Comparison of ENCODE assay signal across 1 cellular context in genomic region chr4:145482209-145483021, GRCh38.
A peak's percentile ranks its signal among the peaks of the same experiment; 100 is the strongest.
TF ChIP-seq lines count a peak whose summit lies in the region.

No MANE protein-coding gene starts in this region.

TF ChIP-seq in HepG2, 621 proteins besides CTCF, POLR2A, EP300 and RAD21 (continued from another document and continues in another):
- TF ChIP-seq ZBTB46 (CRISPR knock-in tag; IDR thresholded peaks at IDR 0.05; ENCODE audit: borderline replicate concordance): no peak
- no peak for TF ChIP-seq ZNF816 (CRISPR knock-in tag; IDR thresholded peaks at IDR 0.05; ENCODE audit: borderline replicate concordance)
- peak; percentile 54; the same call in 1 of the 2 replicates for TF ChIP-seq KMT2A (CRISPR knock-in tag; IDR thresholded peaks at IDR 0.05)
- TF ChIP-seq IKZF4 (CRISPR knock-in tag; IDR thresholded peaks at IDR 0.05; ENCODE audit: borderline replicate concordance, low read depth, not compliant biosample characterization): no peak
- TF ChIP-seq, protein P1, sequence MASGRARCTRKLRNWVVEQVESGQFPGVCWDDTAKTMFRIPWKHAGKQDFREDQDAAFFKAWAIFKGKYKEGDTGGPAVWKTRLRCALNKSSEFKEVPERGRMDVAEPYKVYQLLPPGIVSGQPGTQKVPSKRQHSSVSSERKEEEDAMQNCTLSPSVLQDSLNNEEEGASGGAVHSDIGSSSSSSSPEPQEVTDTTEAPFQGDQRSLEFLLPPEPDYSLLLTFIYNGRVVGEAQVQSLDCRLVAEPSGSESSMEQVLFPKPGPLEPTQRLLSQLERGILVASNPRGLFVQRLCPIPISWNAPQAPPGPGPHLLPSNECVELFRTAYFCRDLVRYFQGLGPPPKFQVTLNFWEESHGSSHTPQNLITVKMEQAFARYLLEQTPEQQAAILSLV (CRISPR knock-in tag; IDR thresholded peaks at IDR 0.05; ENCODE audit: borderline replicate concordance): 0 out of 2 replicates have a peak, but pooled peaks have one; percentile 9
- TF ChIP-seq ZNF17 (CRISPR knock-in tag; IDR thresholded peaks at IDR 0.05): no peak
- TF ChIP-seq ZNF839 (CRISPR knock-in tag; IDR thresholded peaks at IDR 0.05; ENCODE audit: borderline replicate concordance): no peak
- no peak for TF ChIP-seq CSRNP2 (CRISPR knock-in tag; conservative IDR thresholded peaks at IDR 0.05; ENCODE audit: low read depth)
- TF ChIP-seq CBX5 (CRISPR knock-in tag; IDR thresholded peaks at IDR 0.05; ENCODE audit: borderline replicate concordance): no peak
- peak; percentile 44 for TF ChIP-seq AGO2 (optimal IDR thresholded peaks at IDR 0.05; ENCODE audit: low read depth, low read length)
- TF ChIP-seq ZNF792 (CRISPR knock-in tag; IDR thresholded peaks at IDR 0.05): no peak
- no peak; the same call in 1 of the 2 replicates for TF ChIP-seq PHF20 (CRISPR knock-in tag; IDR thresholded peaks at IDR 0.05)
- TF ChIP-seq ZNF639 (CRISPR knock-in tag; conservative IDR thresholded peaks at IDR 0.05): no peak
- TF ChIP-seq KDM3A (CRISPR knock-in tag; IDR thresholded peaks at IDR 0.05; ENCODE audit: low read depth): no peak
- TF ChIP-seq ESRRA (CRISPR knock-in tag; IDR thresholded peaks at IDR 0.05; ENCODE audit: low read depth): no peak
- TF ChIP-seq, protein P2, sequence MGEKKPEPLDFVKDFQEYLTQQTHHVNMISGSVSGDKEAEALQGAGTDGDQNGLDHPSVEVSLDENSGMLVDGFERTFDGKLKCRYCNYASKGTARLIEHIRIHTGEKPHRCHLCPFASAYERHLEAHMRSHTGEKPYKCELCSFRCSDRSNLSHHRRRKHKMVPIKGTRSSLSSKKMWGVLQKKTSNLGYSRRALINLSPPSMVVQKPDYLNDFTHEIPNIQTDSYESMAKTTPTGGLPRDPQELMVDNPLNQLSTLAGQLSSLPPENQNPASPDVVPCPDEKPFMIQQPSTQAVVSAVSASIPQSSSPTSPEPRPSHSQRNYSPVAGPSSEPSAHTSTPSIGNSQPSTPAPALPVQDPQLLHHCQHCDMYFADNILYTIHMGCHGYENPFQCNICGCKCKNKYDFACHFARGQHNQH (CRISPR knock-in tag; IDR thresholded peaks at IDR 0.05): no peak
- peak; percentile 60 for TF ChIP-seq YY1 (IDR thresholded peaks at IDR 0.05; ENCODE audit: insufficient read depth, insufficient replicate concordance, low read depth, low read length)
- no peak for TF ChIP-seq ETS1 (CRISPR knock-in tag; IDR thresholded peaks at IDR 0.05)
- TF ChIP-seq, protein P3, sequence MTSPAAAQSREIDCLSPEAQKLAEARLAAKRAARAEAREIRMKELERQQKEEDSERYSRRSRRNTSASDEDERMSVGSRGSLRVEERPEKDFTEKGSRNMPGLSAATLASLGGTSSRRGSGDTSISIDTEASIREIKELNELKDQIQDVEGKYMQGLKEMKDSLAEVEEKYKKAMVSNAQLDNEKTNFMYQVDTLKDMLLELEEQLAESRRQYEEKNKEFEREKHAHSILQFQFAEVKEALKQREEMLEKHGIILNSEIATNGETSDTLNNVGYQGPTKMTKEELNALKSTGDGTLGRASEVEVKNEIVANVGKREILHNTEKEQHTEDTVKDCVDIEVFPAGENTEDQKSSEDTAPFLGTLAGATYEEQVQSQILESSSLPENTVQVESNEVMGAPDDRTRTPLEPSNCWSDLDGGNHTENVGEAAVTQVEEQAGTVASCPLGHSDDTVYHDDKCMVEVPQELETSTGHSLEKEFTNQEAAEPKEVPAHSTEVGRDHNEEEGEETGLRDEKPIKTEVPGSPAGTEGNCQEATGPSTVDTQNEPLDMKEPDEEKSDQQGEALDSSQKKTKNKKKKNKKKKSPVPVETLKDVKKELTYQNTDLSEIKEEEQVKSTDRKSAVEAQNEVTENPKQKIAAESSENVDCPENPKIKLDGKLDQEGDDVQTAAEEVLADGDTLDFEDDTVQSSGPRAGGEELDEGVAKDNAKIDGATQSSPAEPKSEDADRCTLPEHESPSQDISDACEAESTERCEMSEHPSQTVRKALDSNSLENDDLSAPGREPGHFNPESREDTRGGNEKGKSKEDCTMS (CRISPR knock-in tag; conservative IDR thresholded peaks at IDR 0.05): no peak
- 0 out of 4 replicates have a peak, but pooled peaks of 1 of the 2 experiments have one; percentile 15 for TF ChIP-seq ATF4 (CRISPR knock-in tag; IDR thresholded peaks at IDR 0.05)
- no peak for TF ChIP-seq ZNF451 (CRISPR knock-in tag; IDR thresholded peaks at IDR 0.05)
- TF ChIP-seq ZNF749 (CRISPR knock-in tag; IDR thresholded peaks at IDR 0.05; ENCODE audit: borderline replicate concordance): 0 out of 2 replicates have a peak, but pooled peaks have one; percentile 21
- no peak for TF ChIP-seq AHDC1 (CRISPR knock-in tag; IDR thresholded peaks at IDR 0.05; ENCODE audit: borderline replicate concordance)
- TF ChIP-seq POLR2G (IDR thresholded peaks at IDR 0.05; ENCODE audit: low read depth, low read length): peak; percentile 32
- TF ChIP-seq CEBPG (CRISPR knock-in tag; IDR thresholded peaks at IDR 0.05): peak; percentile 76
- no peak for TF ChIP-seq NFYC (CRISPR knock-in tag; IDR thresholded peaks at IDR 0.05)
- no peak for TF ChIP-seq CENPX (CRISPR knock-in tag; IDR thresholded peaks at IDR 0.05)
- peak; percentile 21; the same call in 1 of the 2 replicates for TF ChIP-seq HBP1 (CRISPR knock-in tag; IDR thresholded peaks at IDR 0.05; ENCODE audit: low read depth)
- no peak for TF ChIP-seq SMYD3 (CRISPR knock-in tag; IDR thresholded peaks at IDR 0.05)
